Comparison of ENCODE assay signal across 22 cellular contexts in genomic region chr9:94666364-94667099, GRCh38. TPM values are rescaled to one million over a fixed set of nuclear protein-coding genes. Genes with fewer than 3 reads are reported as not detected.
DNase-seq lines count a peak whose midpoint lies in the region; ATAC-seq, FAIRE-seq and TF ChIP-seq lines count a peak whose summit lies in the region.
"Had no signal": no experiment of that assay in that cellular context is flagged by ENCODE, and none has a peak within 500 bp of the region (broad histone marks: within the 10 kb centered on the region; RNA-seq: fewer than 3 reads in every experiment).

No MANE protein-coding gene starts in this region.

- H3K4me1 Mint-ChIP-seq in GM23338 (peaks cover 2% of the 10 kb centered on the region), nephron progenitor cell (peaks cover 25% of the 10 kb centered on the region)
- H3K4me1 Mint-ChIP-seq: IgD-negative memory B cell had no signal

- H3K9me2 ChIP-seq in GM23338 (ENCODE audit: insufficient read depth), result no peaks in the 10 kb centered on the region

- no peaks in the 10 kb centered on the region for H3K27me3 ChIP-seq in GM23338 (ENCODE audit: insufficient read depth)
- H3K27me3 ChIP-seq in liver (ENCODE audit: control insufficient read depth in 4 of 4, insufficient read depth in 4 of 4, low read length in 3 of 4), result no peaks in the 10 kb centered on the region
- H3K27me3 ChIP-seq in small intestine (ENCODE audit: control insufficient read depth in 2 of 2, insufficient read depth in 2 of 2, low read length in 2 of 2), result no peaks in the 10 kb centered on the region
- H3K27me3 ChIP-seq: BE2C had no signal

- H3K36me3 Mint-ChIP-seq in GM23338 (ENCODE audit: low read depth) (no peaks in the 10 kb centered on the region), nephron progenitor cell (ENCODE audit: low read depth) (no peaks in the 10 kb centered on the region)
- H3K36me3 Mint-ChIP-seq: IgD-negative memory B cell had no signal

- peak; percentile 60 to 67 for TF ChIP-seq RAD21 in liver (IDR thresholded peaks at IDR 0.05)

- H3K9ac ChIP-seq in liver (ENCODE audit: low read depth in 1 of 2, low read length in 2 of 2), result peak overlapping the region; percentile 68 to 93

- H3K36me3 ChIP-seq in GM23338 (ENCODE audit: insufficient read depth) (no peaks in the 10 kb centered on the region), liver (ENCODE audit: control insufficient read depth in 4 of 4, insufficient read depth in 3 of 4, low read depth in 1 of 4, low read length in 3 of 4) (no peaks in the 10 kb centered on the region), small intestine (ENCODE audit: control insufficient read depth in 2 of 2, insufficient read depth in 2 of 2, low read length in 2 of 2) (no peaks in the 10 kb centered on the region)
- H3K36me3 ChIP-seq: BE2C had no signal

- H3K4me3 ChIP-seq in GM23338 (no peak overlapping the region), liver (ENCODE audit: low read depth in 1 of 3, low read length in 3 of 3) (no peak overlapping the region), small intestine (ENCODE audit: low read depth in 1 of 2, low read length in 2 of 2) (no peak overlapping the region)

- H2AFZ ChIP-seq in GM23338, result peak overlapping the region; percentile 19; the same call in 1 of the 2 replicates

- H3K79me2 ChIP-seq in GM23338 (replicated peaks; ENCODE audit: insufficient read depth), result no peaks in the 10 kb centered on the region

- 34% methylated on average over 14 of the region's 14 CpGs for WGBS in liver
- WGBS in small intestine, 3 donors, result 45 to 70% (median 51%) methylated on average over 14 of the region's 14 CpGs

- no peaks in the 10 kb centered on the region for H4K20me1 ChIP-seq in GM23338 (replicated peaks; ENCODE audit: insufficient read depth)

- H3K27ac Mint-ChIP-seq in GM23338, result no peak overlapping the region
- no peak overlapping the region for H3K27ac Mint-ChIP-seq in nephron progenitor cell
- H3K27ac Mint-ChIP-seq: IgD-negative memory B cell had no signal

- FAIRE-seq in small intestine (lab: Jason Lieb, UNC), result no peak
- FAIRE-seq: A204.1, GM12891, H1, HTR-8/SVneo had no signal

- ATAC-seq in GM23338, result no peak
- ATAC-seq: Panc1, SK-N-SH treated with all-trans-retinoic acid at 6 μM for 48 hours had no signal

- H3K9me3 ChIP-seq in liver (ENCODE audit: control insufficient read depth in 4 of 4, low read length in 3 of 4), result no peaks in the 10 kb centered on the region
- H3K9me3 ChIP-seq in small intestine (ENCODE audit: control insufficient read depth, low read depth), result no peaks in the 10 kb centered on the region
- H3K9me3 ChIP-seq: BE2C had no signal

- H3K27ac ChIP-seq in GM23338 (ENCODE audit: low read depth) (no peak overlapping the region), liver (ENCODE audit: low read depth in 1 of 2, low read length in 2 of 2) (peak overlapping the region; percentile 96 to 100), small intestine (ENCODE audit: low read depth in 1 of 2, low read length in 1 of 2) (peak overlapping the region; percentile 66)

- no peak for DNase-seq in GM23338 (ENCODE audit: low spot score)
- peak; percentile 80 for DNase-seq in cerebellar cortex (ENCODE audit: low spot score)
- DNase-seq in small intestine, result peak; percentile 95
- no peak for DNase-seq in nephron progenitor cell
- DNase-seq in AG08396 (ENCODE audit: low spot score), result no peak
- DNase-seq in NCI-H1417 (lab: John Stamatoyannopoulos, UW), result no peak
- DNase-seq in NCI-H2171 (lab: John Stamatoyannopoulos, UW), result no peak
- DNase-seq: BE2C, DMS79 treated with DMSO at 0.1 percent for 48 hours, Karpas-422, NCI-H1694 treated with DMSO at 0.1 percent for 48 hours, NCI-H2227 treated with DMSO at 0.1 percent for 48 hours, NCI-H510A treated with DMSO at 0.1 percent for 48 hours, NCI-H774 had no signal

- H3K27me3 Mint-ChIP-seq in GM23338 (ENCODE audit: insufficient read depth, low read depth, poor library complexity), result peaks cover 4% of the 10 kb centered on the region
- H3K27me3 Mint-ChIP-seq in nephron progenitor cell (ENCODE audit: low read depth, poor library complexity), result peaks cover 7% of the 10 kb centered on the region

- H3K9me3 Mint-ChIP-seq in GM23338 (no peaks in the 10 kb centered on the region; the same call in 2 of the 3 replicates), nephron progenitor cell (peaks cover 3% of the 10 kb centered on the region)
- H3K9me3 Mint-ChIP-seq: IgD-negative memory B cell had no signal

- H3F3A ChIP-seq in GM23338 (replicated peaks; ENCODE audit: low read depth), result no peaks in the 10 kb centered on the region

- TF ChIP-seq CTCF in GM23338 (conservative IDR thresholded peaks at IDR 0.05; ENCODE audit: low read depth in 2 of 2), result no peak
- TF ChIP-seq CTCF in liver (IDR thresholded peaks at IDR 0.05; ENCODE audit: low read depth, low read length, missing input control), result no peak
- no peak for TF ChIP-seq CTCF in nephron progenitor cell (IDR thresholded peaks at IDR 0.05)

- H3K4me2 ChIP-seq in GM23338, result no peak overlapping the region

- H3K4me1 ChIP-seq in GM23338 (ENCODE audit: insufficient read depth), result no peaks in the 10 kb centered on the region; the same call in 1 of the 2 replicates
- peaks cover 14 to 44% (median 29%) of the 10 kb centered on the region in 4 donors for H3K4me1 ChIP-seq in liver (ENCODE audit: control insufficient read depth in 4 of 4, insufficient read depth in 4 of 4, low read length in 3 of 4)
- no peaks in the 10 kb centered on the region for H3K4me1 ChIP-seq in small intestine (ENCODE audit: control insufficient read depth in 2 of 2, insufficient read depth in 1 of 2, low read depth in 1 of 2, low read length in 1 of 2)

- no peak overlapping the region for H3K4me3 Mint-ChIP-seq in GM23338
- H3K4me3 Mint-ChIP-seq in nephron progenitor cell, result no peak overlapping the region
- H3K4me3 Mint-ChIP-seq: IgD-negative memory B cell had no signal

TF ChIP-seq in GM23338, 12 proteins besides CTCF, POLR2A, EP300 and RAD21 (continues in another document):
- TF ChIP-seq ZNF114 (CRISPR knock-in tag; IDR thresholded peaks at IDR 0.05) (no peak), EZH2 (IDR thresholded peaks at IDR 0.05; ENCODE audit: low read depth, unreplicated experiment) (no peak), POLR2AphosphoS5 (IDR thresholded peaks at IDR 0.05; ENCODE audit: low read depth) (no peak), EZH2phosphoT487 (IDR thresholded peaks at IDR 0.05; ENCODE audit: unreplicated experiment) (no peak), NANOG (IDR thresholded peaks at IDR 0.05; ENCODE audit: borderline replicate concordance) (no peak), ZNF331 (CRISPR knock-in tag; IDR thresholded peaks at IDR 0.05; ENCODE audit: low read depth) (no peak)

TF ChIP-seq in liver, 16 proteins besides CTCF, POLR2A, EP300 and RAD21 (continues in another document):
- TF ChIP-seq HNF4A (conservative IDR thresholded peaks at IDR 0.05) (peak; percentile 96 to 98), MAX (IDR thresholded peaks at IDR 0.05) (peak; percentile 86), RXRA (IDR thresholded peaks at IDR 0.05) (peak; percentile 98 to 99), FOXA2 (IDR thresholded peaks at IDR 0.05) (peak; percentile 81), ZBTB33 (IDR thresholded peaks at IDR 0.05) (peak; percentile 95)

RNA-seq across cellular contexts. Expression of gene FBP1, which starts 27.2 kb away (rescaled TPM):
- total RNA-seq in GM23338 (2014; rRNA removed; shearing (Covaris generic)), result 2.5 and 3.3 TPM in 2 replicates
- 1.7 and 3.0 TPM in 2 replicates for polyA plus RNA-seq in GM23338 (2016; fragmentation: Nextera tagmentation; extraction: Ambion mirVana)
- 100 to 1,000 TPM in 1 of 2 donors, 10 to 100 TPM in 1; 27.8 to 233 TPM for total RNA-seq in liver
- 100 to 1,000 TPM; 401 to 574 TPM for polyA plus RNA-seq in liver
- 1,000 to 10,000 TPM in 1 of 3 donors, 100 to 1,000 TPM in 2; 113 to 1,158 (median 497) TPM for polyA plus RNA-seq in small intestine

RNA-seq across cellular contexts. Expression of gene AOPEP, which starts 60.0 kb away (rescaled TPM):
- total RNA-seq in GM23338 (2014; rRNA removed; shearing (Covaris generic)), result 16.5 and 17.2 TPM in 2 replicates
- 7.0 and 7.5 TPM in 2 replicates for polyA plus RNA-seq in GM23338 (2016; fragmentation: Nextera tagmentation; extraction: Ambion mirVana)
- total RNA-seq in liver, result 10 to 100 TPM; 22.2 to 77.1 TPM
- polyA plus RNA-seq in liver, result 10 to 100 TPM; 24.1 to 45.4 TPM
- polyA plus RNA-seq in small intestine, result 10 to 100 TPM; 28.1 to 34.7 (median 28.6) TPM

Comparison
In these comparisons a context has a peak if more than half of its experiments do, and no peak if none do; other contexts are left out.
1. DNase-seq: peak in cerebellar cortex (single experiment) and small intestine (single experiment); none in GM23338 (single experiment), nephron progenitor cell (single experiment), AG08396 (single experiment), NCI-H1417 (0 of 3) and NCI-H2171 (single experiment).
2. RNA of gene FBP1, which starts 27.2 kb away (polyA plus RNA-seq): 401 to 574 TPM in liver and 113 to 1,158 TPM in small intestine; 1.7 to 3.0 TPM in GM23338; every median in the first group is over 10 times any median in the second.